15 cellular contexts compared by ENCODE assay signal in the genomic region with DNA sequence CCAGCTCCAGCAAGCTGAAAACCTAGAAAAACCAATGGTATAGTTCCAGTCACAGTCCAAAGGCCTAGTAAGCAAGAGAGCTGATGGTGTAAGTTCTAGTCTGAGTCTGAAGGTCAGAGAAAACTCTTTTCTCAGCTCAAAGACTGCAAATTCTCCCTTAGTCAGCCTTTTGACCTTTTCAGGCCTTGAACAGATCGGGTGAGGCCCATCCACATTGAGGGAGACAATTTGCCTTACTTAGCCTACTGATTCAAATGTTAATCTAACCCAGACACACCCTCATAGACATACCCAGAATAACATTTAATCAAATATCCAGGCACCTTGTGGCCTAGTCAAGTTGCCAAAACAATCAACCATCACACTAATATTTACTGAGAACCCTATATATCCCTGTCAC.
A peak's percentile ranks its signal among the peaks of the same experiment; 100 is the strongest.
DNase-seq lines count a peak whose midpoint lies in the region; ATAC-seq and TF ChIP-seq lines count a peak whose summit lies in the region.
"Had no signal": no experiment of that assay in that cellular context is flagged by ENCODE, and none has a peak within 500 bp of the region (broad histone marks: within the 10 kb centered on the region; RNA-seq: fewer than 3 reads in every experiment).

No MANE protein-coding gene starts in this region.

- H3K18ac ChIP-seq in mesendoderm (ENCODE audit: low read length) = peak overlapping the region; percentile 97

- no peaks in the 10 kb centered on the region for H4K20me1 ChIP-seq in SU-DHL-6 (ENCODE audit: low read depth, low read length)

- peak overlapping the region; percentile 41 for H2AFZ ChIP-seq in SU-DHL-6 (ENCODE audit: low read depth, low read length, severe bottlenecking)

- whole genome bisulfite sequencing in HUES64 = 49% methylated on average over 1 of the region's 1 CpG
- no CpG with 5 or more reads among the region's 1 CpG for WGBS in mesendoderm (ENCODE audit: extremely low coverage, insufficient coverage, low lambda C conversion rate)

- H3K27ac ChIP-seq in HUES64 (ENCODE audit: low read depth, low read length) (peak overlapping the region; percentile 90; the same call in 1 of the 2 replicates), SU-DHL-6 (ENCODE audit: low read depth, low read length) (no peak overlapping the region), iPS-20b (ENCODE audit: low read length) (peak overlapping the region; percentile 84), mesendoderm (ENCODE audit: low read depth, low read length) (no peak overlapping the region)

- no peak overlapping the region for H3K4me2 ChIP-seq in SU-DHL-6 (ENCODE audit: low read depth, low read length, poor library complexity, severe bottlenecking)
- no peak overlapping the region for H3K4me2 ChIP-seq in mesendoderm (ENCODE audit: low read length)

- H3K4me1 ChIP-seq in HUES64 (ENCODE audit: insufficient read depth, low read length) (peaks cover 52% of the 10 kb centered on the region), iPS-20b (ENCODE audit: insufficient read depth, low read length) (peaks cover 36% of the 10 kb centered on the region), mesendoderm (ENCODE audit: control insufficient read depth, low read depth, low read length) (peaks cover 2% of the 10 kb centered on the region), BE2C (no peaks in the 10 kb centered on the region)
- H3K4me1 ChIP-seq: Caco-2 had no signal

- no peak overlapping the region for H2BK5ac ChIP-seq in mesendoderm (ENCODE audit: low read length)

- peak overlapping the region; percentile 24 for H2BK120ac ChIP-seq in mesendoderm (ENCODE audit: low read depth, low read length)

- H3K9me2 ChIP-seq in SU-DHL-6 (replicated peaks; ENCODE audit: insufficient read depth, low read length) = no peaks in the 10 kb centered on the region

- no peak overlapping the region for H2AK5ac ChIP-seq in mesendoderm (ENCODE audit: low read length)

- H3K4me3 ChIP-seq in HUES64 (ENCODE audit: low read length) (no peak overlapping the region), SU-DHL-6 (ENCODE audit: insufficient read depth, low read length, poor library complexity, severe bottlenecking) (no peak overlapping the region), iPS-20b (ENCODE audit: low read length) (no peak overlapping the region), mesendoderm (ENCODE audit: low read length) (no peak overlapping the region), BE2C (ENCODE audit: low read depth, low read length) (no peak overlapping the region)

- H3K79me2 ChIP-seq in SU-DHL-6 (ENCODE audit: insufficient read depth, low read length) (no peaks in the 10 kb centered on the region), mesendoderm (ENCODE audit: control insufficient read depth, insufficient read depth, low read length) (no peaks in the 10 kb centered on the region)

- no peak overlapping the region for H4K5ac ChIP-seq in mesendoderm (ENCODE audit: low read length)

- H3K9me3 ChIP-seq in HUES64 (ENCODE audit: insufficient read depth, low read depth, low read length) = no peaks in the 10 kb centered on the region
- H3K9me3 ChIP-seq in SU-DHL-6 (ENCODE audit: insufficient read depth, low read length) = no peaks in the 10 kb centered on the region
- H3K9me3 ChIP-seq in iPS-20b (ENCODE audit: insufficient read depth, low read depth, low read length) = no peaks in the 10 kb centered on the region; the same call in 1 of the 2 replicates
- H3K9me3 ChIP-seq in BE2C = no peaks in the 10 kb centered on the region
- H3K9me3 ChIP-seq: Caco-2 had no signal

- no peak overlapping the region for H3K56ac ChIP-seq in mesendoderm (ENCODE audit: low read length)

- no peak overlapping the region for H4K8ac ChIP-seq in mesendoderm (ENCODE audit: low read depth, low read length)

- no peak overlapping the region for H3K23ac ChIP-seq in mesendoderm (ENCODE audit: low read length)

- H3K27me3 ChIP-seq in HUES64 (ENCODE audit: insufficient read depth, low read length) (no peaks in the 10 kb centered on the region), SU-DHL-6 (ENCODE audit: low read length) (no peaks in the 10 kb centered on the region), iPS-20b (ENCODE audit: insufficient read depth, low read length) (no peaks in the 10 kb centered on the region), mesendoderm (ENCODE audit: insufficient read depth, low read length, poor library complexity) (no peaks in the 10 kb centered on the region), BE2C (no peaks in the 10 kb centered on the region)

- DNase-seq in mesendoderm = no peak
- DNase-seq in NCI-H2081 treated with DMSO at 0.1 percent for 48 hours (lab: John Stamatoyannopoulos, UW) = no peak
- no peak for DNase-seq in BE2C
- DNase-seq: Caco-2; CD8-positive, alpha-beta T cell; DND-41; GF-D8; GOT3; HCEC 1CT; HFFc6 had no signal

- H3K36me3 ChIP-seq in HUES64 (ENCODE audit: insufficient read depth, low read length) (no peaks in the 10 kb centered on the region), SU-DHL-6 (ENCODE audit: low read length) (no peaks in the 10 kb centered on the region), iPS-20b (ENCODE audit: insufficient read depth, low read depth, low read length) (no peaks in the 10 kb centered on the region), mesendoderm (ENCODE audit: control insufficient read depth, insufficient read depth, low read length) (no peaks in the 10 kb centered on the region), BE2C (no peaks in the 10 kb centered on the region)

- TF ChIP-seq CTCF in SU-DHL-6 (IDR thresholded peaks at IDR 0.05; ENCODE audit: insufficient read depth, low read length, poor library complexity, severe bottlenecking) (no peak), BE2C (IDR thresholded peaks at IDR 0.05; ENCODE audit: low read depth, low read length) (no peak)

- no peaks in the 10 kb centered on the region for H3F3A ChIP-seq in SU-DHL-6 (ENCODE audit: insufficient read depth)

- H2BK15ac ChIP-seq in mesendoderm (replicated peaks; ENCODE audit: low read depth) = no peak overlapping the region

- ATAC-seq in HG03520 (IDR thresholded peaks at IDR 0.05; ENCODE audit: unreplicated experiment) (no peak), HG02798 (IDR thresholded peaks at IDR 0.05; ENCODE audit: poor library complexity, unreplicated experiment) (no peak)
- ATAC-seq: CD8-positive, alpha-beta T cell had no signal

- H3K9ac ChIP-seq in HUES64 (ENCODE audit: low read depth, low read length) (no peak overlapping the region), SU-DHL-6 (ENCODE audit: low read length) (no peak overlapping the region), iPS-20b (ENCODE audit: low read depth, low read length) (no peak overlapping the region; the same call in 1 of the 2 replicates), mesendoderm (ENCODE audit: low read length) (no peak overlapping the region)

- H3K79me1 ChIP-seq in mesendoderm (ENCODE audit: low read length) = no peaks in the 10 kb centered on the region

- no peak overlapping the region for H3K4ac ChIP-seq in mesendoderm (ENCODE audit: low read depth, low read length)

Comparison
In these comparisons a context has a peak if more than half of its experiments do, and no peak if none do; other contexts are left out.
1. H3K27ac ChIP-seq: peak in HUES64 (single experiment) and iPS-20b (single experiment); none in SU-DHL-6 (single experiment) and mesendoderm (single experiment).